14 cellular contexts compared by ENCODE assay signal in the genomic region with DNA sequence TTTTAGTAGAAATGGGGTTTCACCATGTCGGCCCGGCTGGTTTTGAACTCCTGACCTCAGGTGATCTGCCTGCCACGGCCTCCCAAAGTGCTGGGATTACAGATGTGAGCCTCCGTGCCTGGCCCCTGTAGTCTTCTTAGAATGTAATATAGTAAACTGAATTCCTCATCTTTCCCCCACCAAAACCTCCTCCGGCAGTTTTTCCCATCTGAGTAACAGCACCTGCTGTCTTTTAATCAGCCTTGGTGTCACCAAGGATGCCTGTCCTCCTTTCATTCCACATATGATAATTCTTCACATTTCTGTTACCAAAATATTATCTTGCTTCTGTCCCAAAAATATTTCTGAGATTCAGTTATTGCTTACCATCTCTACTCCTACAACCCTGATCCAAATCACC.
"Had no signal": no experiment of that assay in that cellular context is flagged by ENCODE, and none has a peak within 500 bp of the region (broad histone marks: within the 10 kb centered on the region; RNA-seq: fewer than 3 reads in every experiment).

No MANE protein-coding gene starts in this region.

- H3K9me3 Mint-ChIP-seq: activated CD4-positive, alpha-beta memory T cell treated with anti-CD3 and anti-CD28 coated beads, Interleukin-2, amount 10 ng/mL, durations not matched to agents 7 days and 5 days; activated naive CD4-positive, alpha-beta T cell treated with anti-CD3 and anti-CD28 coated beads, Interleukin-2, amount 50 U/mL, for 72 hours; activated T-cell treated with anti-CD3 and anti-CD28 coated beads, Interleukin-2, amount 50 U/mL, for 24 hours; natural killer cell treated with Interleukin-12 subunit alpha and Interleukin-12 subunit beta and Interleukin-15 and Interleukin-18, amount 100 ng/mL, for 72 hours; WTC11 had no signal

- H3K4me3 Mint-ChIP-seq: activated CD4-positive, alpha-beta memory T cell treated with anti-CD3 and anti-CD28 coated beads, Interleukin-2, amount 10 ng/mL, durations not matched to agents 7 days and 5 days; activated T-cell treated with anti-CD3 and anti-CD28 coated beads, Interleukin-2, amount 50 U/mL, for 24 hours; natural killer cell treated with Interleukin-12 subunit alpha and Interleukin-12 subunit beta and Interleukin-15 and Interleukin-18, amount 100 ng/mL, for 72 hours; WTC11 had no signal

- DNase-seq: activated CD4-positive, alpha-beta memory T cell treated with anti-CD3 and anti-CD28 coated beads, Interleukin-2, amount 10 ng/mL, durations not matched to agents 7 days and 5 days; activated CD4-positive, alpha-beta T cell treated with anti-CD3 and anti-CD28 coated beads for 4 hours; activated effector memory CD4-positive, alpha-beta T cell treated with Interleukin-2 at 50 U/mL for 16 hours; activated T-cell treated with anti-CD3 and anti-CD28 coated beads, Interleukin-2, amount 50 U/mL, for 24 hours; brain microvascular endothelial cell; mucosa of descending colon; SHP77; stimulated activated CD4-positive, alpha-beta T cell treated with anti-CD3 and anti-CD28 coated beads, Interleukin-2, amount 100 ng/mL, for 24 hours; T-helper 2 cell; transverse colon had no signal

- H3K27ac Mint-ChIP-seq: activated CD4-positive, alpha-beta memory T cell treated with anti-CD3 and anti-CD28 coated beads, Interleukin-2, amount 10 ng/mL, durations not matched to agents 7 days and 5 days; activated naive CD4-positive, alpha-beta T cell treated with anti-CD3 and anti-CD28 coated beads, Interleukin-2, amount 50 U/mL, for 72 hours; activated T-cell treated with anti-CD3 and anti-CD28 coated beads, Interleukin-2, amount 50 U/mL, for 24 hours; progenitor cell of endocrine pancreas; WTC11 had no signal

- H3K9me3 ChIP-seq: mucosa of descending colon, transverse colon had no signal

- H3K27me3 Mint-ChIP-seq: activated CD4-positive, alpha-beta memory T cell treated with anti-CD3 and anti-CD28 coated beads, Interleukin-2, amount 10 ng/mL, durations not matched to agents 7 days and 5 days; activated T-cell treated with anti-CD3 and anti-CD28 coated beads, Interleukin-2, amount 50 U/mL, for 24 hours; natural killer cell treated with Interleukin-12 subunit alpha and Interleukin-12 subunit beta and Interleukin-15 and Interleukin-18, amount 100 ng/mL, for 72 hours had no signal

- ATAC-seq: activated naive CD4-positive, alpha-beta T cell treated with anti-CD3 and anti-CD28 coated beads, Interleukin-2, amount 50 U/mL, for 72 hours; mucosa of descending colon; natural killer cell treated with Interleukin-12 subunit alpha and Interleukin-12 subunit beta and Interleukin-15 and Interleukin-18, amount 100 ng/mL, for 72 hours; WTC11 had no signal

- H3K36me3 Mint-ChIP-seq: activated naive CD4-positive, alpha-beta T cell treated with anti-CD3 and anti-CD28 coated beads, Interleukin-2, amount 50 U/mL, for 72 hours; natural killer cell treated with Interleukin-12 subunit alpha and Interleukin-12 subunit beta and Interleukin-15 and Interleukin-18, amount 100 ng/mL, for 72 hours; WTC11 had no signal
